16 cellular contexts compared by ENCODE assay signal in the genomic region with DNA sequence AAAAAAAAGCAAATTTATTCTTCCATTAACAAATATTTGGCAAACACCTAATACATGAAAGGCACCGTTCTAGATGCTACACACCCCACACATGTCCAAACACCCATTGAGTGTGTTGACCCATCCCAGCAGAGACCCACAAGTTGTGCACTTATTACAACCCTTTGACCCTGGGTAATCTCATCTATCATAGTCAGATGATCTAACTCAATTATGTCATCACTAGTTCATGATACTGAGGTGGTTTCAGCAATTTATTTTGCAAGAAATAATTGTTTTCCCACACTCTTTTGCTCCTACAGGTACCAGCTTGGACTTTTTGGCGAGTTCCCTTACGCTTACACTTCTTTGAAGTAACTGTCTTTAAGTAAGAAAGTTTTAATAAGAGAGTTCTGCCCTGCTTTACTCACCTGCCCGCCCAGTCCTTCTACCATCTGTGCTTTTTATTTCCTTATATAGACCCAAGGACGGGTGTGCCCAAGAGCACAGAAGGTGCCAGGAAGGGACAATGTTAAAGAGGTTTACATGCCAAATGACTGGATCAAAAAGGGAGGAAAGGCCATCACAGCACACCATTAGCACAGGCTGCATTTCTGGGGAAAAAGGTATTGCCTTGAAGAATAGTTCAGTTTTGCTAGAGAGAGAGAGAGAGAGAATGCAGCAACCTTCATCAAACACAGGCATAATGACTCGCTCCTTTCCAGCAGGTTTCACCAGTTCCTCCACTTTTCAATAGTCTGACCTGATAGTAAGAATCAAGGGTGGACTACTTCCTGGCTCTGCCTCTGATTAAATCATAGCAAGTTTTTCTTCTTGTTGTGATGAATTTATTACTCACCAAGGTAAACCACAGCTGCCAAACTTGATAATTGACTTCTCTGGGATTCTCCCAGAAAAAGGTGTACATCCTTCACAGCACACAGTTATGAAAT. TPM values are rescaled to one million over a fixed set of nuclear protein-coding genes. Genes with fewer than 3 reads are reported as not detected.
A peak's percentile ranks its signal among the peaks of the same experiment; 100 is the strongest.
DNase-seq lines count a peak whose midpoint lies in the region; ATAC-seq and TF ChIP-seq lines count a peak whose summit lies in the region.
"Had no signal": no experiment of that assay in that cellular context is flagged by ENCODE, and none has a peak within 500 bp of the region (broad histone marks: within the 10 kb centered on the region; RNA-seq: fewer than 3 reads in every experiment).

No MANE protein-coding gene starts in this region.

- no peaks in the 10 kb centered on the region for H3K36me3 ChIP-seq in transverse colon
- H3K36me3 ChIP-seq: ascending aorta, thyroid gland had no signal

- peak; percentile 65 for TF ChIP-seq POLR2A in transverse colon (IDR thresholded peaks at IDR 0.05)

- H3K27ac ChIP-seq in transverse colon = peak overlapping the region; percentile 70 to 81 (median 76)
- H3K27ac ChIP-seq: ascending aorta, thyroid gland had no signal

- peak; percentile 68 for DNase-seq in SIG-M5 treated with dmso at 0.1 percent for 504 hours (lab: John Stamatoyannopoulos, UW; ENCODE audit: unreplicated experiment)
- no peak for DNase-seq in SIG-M5 (lab: John Stamatoyannopoulos, UW)
- DNase-seq in left kidney (ENCODE audit: low read depth, low spot score) = peak; percentile 33
- peak; percentile 71 for DNase-seq in transverse colon
- no peak for DNase-seq in posterior vena cava (ENCODE audit: low spot score)
- DNase-seq in globus pallidus (ENCODE audit: low spot score) = no peak
- DNase-seq: activated CD4-positive, CD25-positive, alpha-beta regulatory T cell treated with anti-CD3 and anti-CD28 coated beads, Interleukin-2, amount 50 U/mL, for 72 hours; activated T-cell treated with anti-CD3 and anti-CD28 coated beads, Interleukin-2, amount 50 U/mL, for 48 hours; COR-L47; effector memory CD8-positive, alpha-beta T cell; KG1 had no signal

- intact Hi-C loops in transverse colon (cut with DNase I; ENCODE audit: low total_unique reads) (no loop called here), posterior vena cava (cut with DNase I) (no loop called here)

- peaks cover 0 to 21% (median 11%) of the 10 kb centered on the region in 4 donors for H3K4me1 ChIP-seq in transverse colon
- H3K4me1 ChIP-seq: ascending aorta, thyroid gland had no signal

- H3K4me3 ChIP-seq in transverse colon = no peak overlapping the region
- H3K4me3 ChIP-seq: ascending aorta, SK-N-MC, thyroid gland had no signal

- no peaks in the 10 kb centered on the region for H3K9me3 ChIP-seq in transverse colon
- H3K9me3 ChIP-seq: ascending aorta, thyroid gland had no signal

- in situ Hi-C loops in transverse colon (cut with MboI; ENCODE audit: low pct_ligation_motif_present in 1 of 4, low pct_unique_long_range_greater_than_20kb in 1 of 4, low sequenced_read_pairs in 3 of 4) = no loop called here

- TF ChIP-seq EP300 in transverse colon (IDR thresholded peaks at IDR 0.05; ENCODE audit: low read depth) = no peak

- 43 to 44% methylated on average over 6 of the region's 6 CpGs for WGBS in transverse colon (ENCODE audit: low coverage in 1 of 2), 2 donors

- ATAC-seq in SK-N-SH treated with all-trans-retinoic acid at 6 μM for 48 hours (peak; percentile 28), GM19328 (IDR thresholded peaks at IDR 0.05; ENCODE audit: unreplicated experiment) (no peak)
- ATAC-seq: effector memory CD8-positive, alpha-beta T cell had no signal

- peak in 1 of 5 experiments; percentile 11 for TF ChIP-seq CTCF in transverse colon (IDR thresholded peaks at IDR 0.05)

- H3K27me3 ChIP-seq in transverse colon = no peaks in the 10 kb centered on the region
- H3K27me3 ChIP-seq: ascending aorta, thyroid gland had no signal

TF ChIP-seq in SK-N-SH treated with all-trans-retinoic acid at 6 μM for 48 hours, 23 proteins besides CTCF, POLR2A, EP300 and RAD21:
- TF ChIP-seq ZFP3 (CRISPR knock-in tag; IDR thresholded peaks at IDR 0.05) (no peak), OSR1 (CRISPR knock-in tag; IDR thresholded peaks at IDR 0.05) (no peak), ZC3H10 (CRISPR knock-in tag; IDR thresholded peaks at IDR 0.05) (no peak), SNAI2 (CRISPR knock-in tag; IDR thresholded peaks at IDR 0.05) (no peak), CSDC2 (CRISPR knock-in tag; IDR thresholded peaks at IDR 0.05) (no peak)
- TF ChIP-seq, protein P1, sequence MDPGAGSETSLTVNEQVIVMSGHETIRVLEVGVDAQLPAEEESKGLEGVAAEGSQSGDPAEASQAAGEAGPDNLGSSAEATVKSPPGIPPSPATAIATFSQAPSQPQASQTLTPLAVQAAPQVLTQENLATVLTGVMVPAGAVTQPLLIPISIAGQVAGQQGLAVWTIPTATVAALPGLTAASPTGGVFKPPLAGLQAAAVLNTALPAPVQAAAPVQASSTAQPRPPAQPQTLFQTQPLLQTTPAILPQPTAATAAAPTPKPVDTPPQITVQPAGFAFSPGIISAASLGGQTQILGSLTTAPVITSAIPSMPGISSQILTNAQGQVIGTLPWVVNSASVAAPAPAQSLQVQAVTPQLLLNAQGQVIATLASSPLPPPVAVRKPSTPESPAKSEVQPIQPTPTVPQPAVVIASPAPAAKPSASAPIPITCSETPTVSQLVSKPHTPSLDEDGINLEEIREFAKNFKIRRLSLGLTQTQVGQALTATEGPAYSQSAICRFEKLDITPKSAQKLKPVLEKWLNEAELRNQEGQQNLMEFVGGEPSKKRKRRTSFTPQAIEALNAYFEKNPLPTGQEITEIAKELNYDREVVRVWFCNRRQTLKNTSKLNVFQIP (CRISPR knock-in tag; IDR thresholded peaks at IDR 0.05; ENCODE audit: borderline replicate concordance, low read depth) = no peak

RNA-seq across cellular contexts. Expression of a gene that starts 54.5 kb away (rescaled TPM):
- total RNA-seq in transverse colon = 100 to 1,000 TPM; 117 to 219 (median 134) TPM
- total RNA-seq in posterior vena cava = 10 to 100 TPM; 44.3 to 57.6 TPM

Comparison
In these comparisons a context has a peak if more than half of its experiments do, and no peak if none do; other contexts are left out.
1. DNase-seq: peak in SIG-M5 treated with dmso at 0.1 percent for 504 hours (single experiment), left kidney (single experiment) and transverse colon (single experiment); none in SIG-M5 (single experiment), posterior vena cava (single experiment) and globus pallidus (single experiment).